13 cellular contexts compared by ENCODE assay signal in the genomic region with DNA sequence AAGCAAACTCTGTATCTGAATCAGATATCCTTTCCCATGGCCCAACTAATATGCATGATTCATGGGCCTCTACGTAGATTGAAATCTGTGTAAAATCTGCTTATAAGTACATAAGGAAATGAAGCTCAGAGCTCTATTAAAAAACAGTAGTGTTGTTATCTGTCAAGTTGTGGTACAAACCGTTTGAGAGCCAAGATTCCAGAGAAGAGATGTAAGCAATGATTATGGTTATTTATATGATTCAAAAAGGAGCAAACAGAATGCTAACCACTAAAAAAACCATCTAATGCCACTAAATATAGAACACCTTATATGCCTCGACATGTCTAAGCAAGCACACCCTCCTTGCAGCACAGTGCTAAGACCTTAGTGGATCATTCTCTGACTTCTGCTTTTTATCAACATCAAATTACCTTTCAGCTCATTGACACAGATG. TPM values are rescaled to one million over a fixed set of nuclear protein-coding genes. Genes with fewer than 3 reads are reported as not detected.
DNase-seq lines count a peak whose midpoint lies in the region; ATAC-seq, FAIRE-seq and TF ChIP-seq lines count a peak whose summit lies in the region.
"Had no signal": no experiment of that assay in that cellular context is flagged by ENCODE, and none has a peak within 500 bp of the region (broad histone marks: within the 10 kb centered on the region; RNA-seq: fewer than 3 reads in every experiment).

No MANE protein-coding gene starts in this region.

- H3K4me3 ChIP-seq in K562 (no peak overlapping the region), prostate gland (no peak overlapping the region)
- H3K4me3 ChIP-seq: A549, vagina had no signal

- no peak overlapping the region for H2AFZ ChIP-seq in K562 (ENCODE audit: low read depth, low read length)

- intact Hi-C loops in activated CD4-positive, alpha-beta T cell treated with anti-CD3 and anti-CD28 coated beads, Interleukin-2, amount 10 ng/mL, durations not matched to agents 24 days and 14 days (cut with micrococcal nuclease): loop anchor here (1.0 kb wide), 2 partner anchors 18 to 44 kb away; no protein-coding TSS in a partner anchor
- intact Hi-C loops in K562 (cut with micrococcal nuclease): no loop called here
- intact Hi-C loops in prostate gland (cut with DNase I): no loop called here

- H3K9ac ChIP-seq in K562 (ENCODE audit: insufficient read depth in 1 of 2, low read depth in 2 of 2, low read length in 2 of 2): no peak overlapping the region

- H3K27me3 Mint-ChIP-seq in activated CD4-positive, alpha-beta T cell treated with anti-CD3 and anti-CD28 coated beads, Interleukin-2, amount 10 ng/mL, durations not matched to agents 24 days and 14 days: no peaks in the 10 kb centered on the region

- no peaks in the 10 kb centered on the region for H3K79me2 ChIP-seq in K562 (ENCODE audit: control insufficient read depth, insufficient read depth, low read length)

- peaks cover 55% of the 10 kb centered on the region for H3K36me3 Mint-ChIP-seq in activated CD4-positive, alpha-beta T cell treated with anti-CD3 and anti-CD28 coated beads, Interleukin-2, amount 10 ng/mL, durations not matched to agents 24 days and 14 days (ENCODE audit: low read depth)

- CTCF ChIA-PET in K562 (lab: Yijun Ruan, JAX; ENCODE audit: low intra/inter-chr PET ratio): no interaction called here

- ATAC-seq in K562: no peak
- ATAC-seq: A549 had no signal

- no peak for TF ChIP-seq CTCF in K562 (IDR thresholded peaks at IDR 0.05 in 2 of 3, conservative IDR thresholded peaks at IDR 0.05 in 1 of 3; ENCODE audit: insufficient read depth in 2 of 3, low read depth in 1 of 3, low read length in 3 of 3)
- no peak for TF ChIP-seq CTCF in prostate gland (IDR thresholded peaks at IDR 0.05)

- in situ Hi-C loops in KBM-7 (cut with MboI; ENCODE audit: low pct_unique_long_range_greater_than_20kb, low sequenced_read_pairs) (no loop called here), K562 (cut with MboI) (no loop called here)

- H3K27me3 ChIP-seq in K562 (ENCODE audit: control insufficient read depth in 2 of 2, insufficient read depth in 2 of 2, low read length in 2 of 2) (no peaks in the 10 kb centered on the region), prostate gland (replicated peaks; ENCODE audit: insufficient read depth) (no peaks in the 10 kb centered on the region)
- H3K27me3 ChIP-seq: vagina had no signal

- DNase-seq in activated CD4-positive, alpha-beta T cell treated with anti-CD3 and anti-CD28 coated beads, Interleukin-2, amount 10 ng/mL, durations not matched to agents 24 days and 14 days: no peak
- DNase-seq in activated CD4-positive, alpha-beta T cell treated with anti-CD3 and anti-CD28 coated beads, Interleukin-2, amount 50 U/mL, for 4 hours: no peak
- DNase-seq in KBM-7 (peak; percentile 34), K562 (ENCODE audit: extremely low read depth in 1 of 4, low spot score in 3 of 4) (no peak), prostate gland (ENCODE audit: low spot score) (peak; percentile 23), NCI-H345 (lab: John Stamatoyannopoulos, UW) (no peak), kidney glomerular epithelial cell (lab: John Stamatoyannopoulos, UW) (no peak)
- no peak for DNase-seq in stimulated activated CD4-positive, alpha-beta T cell treated with anti-CD3 and anti-CD28 coated beads, Interleukin-4, amount 100 ng/mL, for 1 hour
- DNase-seq: kidney, NCI-H1417 treated with DMSO at 0.1 percent for 48 hours, occipital lobe had no signal

- no TSS peak for BruUV-seq in K562 (replicated peaks; lab: Mats Ljungman, UMichigan)

- H3K9me1 ChIP-seq in K562 (ENCODE audit: control insufficient read depth, insufficient read depth, low read length): no peaks in the 10 kb centered on the region

- H3K4me1 Mint-ChIP-seq in activated CD4-positive, alpha-beta T cell treated with anti-CD3 and anti-CD28 coated beads, Interleukin-2, amount 10 ng/mL, durations not matched to agents 24 days and 14 days: peaks cover 22% of the 10 kb centered on the region

- POLR2A ChIA-PET in K562 (lab: Yijun Ruan, JAX): interaction anchor here (0.8 kb wide), 1 partner anchor 10 kb away, joined by 3 read pairs; no protein-coding TSS in a partner anchor

- TF ChIP-seq EP300 in K562 (IDR thresholded peaks at IDR 0.05; ENCODE audit: low read length): no peak

- TF ChIP-seq RAD21 in K562 (CRISPR knock-in tag; conservative IDR thresholded peaks at IDR 0.05 in 1 of 2, IDR thresholded peaks at IDR 0.05 in 1 of 2): no peak

- peak overlapping the region; percentile 15 for H3K4me3 Mint-ChIP-seq in activated CD4-positive, alpha-beta T cell treated with anti-CD3 and anti-CD28 coated beads, Interleukin-2, amount 10 ng/mL, durations not matched to agents 24 days and 14 days

- H3K27ac ChIP-seq in K562 (ENCODE audit: extremely low read depth, low read depth, low read length) (no peak overlapping the region), prostate gland (peak overlapping the region; percentile 27 to 41)
- H3K27ac ChIP-seq: A549, vagina had no signal

- TF ChIP-seq POLR2A in K562 (conservative IDR thresholded peaks at IDR 0.05) (no peak), prostate gland (IDR thresholded peaks at IDR 0.05) (no peak)

- H3K36me3 ChIP-seq in K562 (ENCODE audit: control insufficient read depth, insufficient read depth, low read length): peaks cover 17% of the 10 kb centered on the region; the same call in 2 of the 3 replicates
- peaks cover 0 to 2% of the 10 kb centered on the region in 2 donors for H3K36me3 ChIP-seq in prostate gland

- H4K20me1 ChIP-seq in K562 (replicated peaks; ENCODE audit: control insufficient read depth, insufficient read depth, low read length): no peaks in the 10 kb centered on the region

- WGBS in K562 (ENCODE audit: insufficient coverage, low coverage, missing lambda C conversion rate): 35% methylated on average over 3 of the region's 3 CpGs
- WGBS in prostate gland: 12% methylated on average over 3 of the region's 3 CpGs

- H3K9me3 ChIP-seq in K562 (replicated peaks; ENCODE audit: control insufficient read depth, insufficient read depth, low read depth, low read length) (no peaks in the 10 kb centered on the region), prostate gland (no peaks in the 10 kb centered on the region)
- H3K9me3 ChIP-seq: A549, vagina had no signal

- FAIRE-seq in K562 (lab: Jason Lieb, UNC): no peak
- FAIRE-seq: A549, kidney had no signal

- H3K4me2 ChIP-seq in K562 (ENCODE audit: insufficient read depth, low read length): no peak overlapping the region
- H3K4me2 ChIP-seq: A549 had no signal

- no peaks in the 10 kb centered on the region for H3K4me1 ChIP-seq in K562 (replicated peaks in 1 of 2; ENCODE audit: control insufficient read depth in 2 of 2, insufficient read depth in 2 of 2, low read length in 2 of 2)
- no peaks in the 10 kb centered on the region for H3K4me1 ChIP-seq in prostate gland (replicated peaks)
- H3K4me1 ChIP-seq: vagina had no signal

- H3K9me3 Mint-ChIP-seq in activated CD4-positive, alpha-beta T cell treated with anti-CD3 and anti-CD28 coated beads, Interleukin-2, amount 10 ng/mL, durations not matched to agents 24 days and 14 days: no peaks in the 10 kb centered on the region

- peak overlapping the region; percentile 90 for H3K27ac Mint-ChIP-seq in activated CD4-positive, alpha-beta T cell treated with anti-CD3 and anti-CD28 coated beads, Interleukin-2, amount 10 ng/mL, durations not matched to agents 24 days and 14 days

RNA-seq across cellular contexts. Expression of a gene that starts 26.6 kb away (rescaled TPM):
- 22.6 and 23.3 TPM in 2 replicates for total RNA-seq in activated CD4-positive, alpha-beta T cell treated with anti-CD3 and anti-CD28 coated beads, Interleukin-2, amount 10 ng/mL, durations not matched to agents 24 days and 14 days
- 24.7 and 30.0 TPM in 2 replicates for total RNA-seq in K562 (2011; cell fraction: chromatin; rRNA removed; ENCODE audit: low replicate concordance)
- total RNA-seq in K562 (2011; cell fraction: nucleolus; rRNA removed): 21.5 and 24.6 TPM in 2 replicates
- total RNA-seq in K562 (2011; cell fraction: nucleoplasm; rRNA removed): 18.0 and 21.1 TPM in 2 replicates
- total RNA-seq in K562 (2014; rRNA removed): 27.8 and 30.9 TPM in 2 replicates
- 31.7 and 34.5 TPM in 2 replicates for total RNA-seq in K562 (2014; rRNA removed; fragmentation: Illumina TruSeq; extraction: Trizol)
- 32.6 and 33.8 TPM in 2 replicates for total RNA-seq in K562 (2015; rRNA removed; fragmentation: Illumina TruSeq; extraction: Trizol)
- 26.3 and 26.9 TPM in 2 replicates for total RNA-seq in K562 (2021)
- 30.3 and 39.4 TPM in 2 replicates for polyA plus RNA-seq in K562 (2011; rRNA removed)
- 23.7 and 30.8 TPM in 2 replicates for polyA plus RNA-seq in K562 (2011; cell fraction: cytosol; rRNA removed)
- 17.3 and 18.1 TPM in 2 replicates for polyA plus RNA-seq in K562 (2011; cell fraction: nucleus; rRNA removed)
- polyA plus RNA-seq in K562 (2012): 25.0 and 27.7 TPM in 2 replicates
- 48.6 and 58.6 TPM in 2 replicates for polyA plus RNA-seq in K562 (2014; fragmentation: Illumina TruSeq; extraction: Trizol)
- polyA plus RNA-seq in K562 (2014; fragmentation: Nextera tagmentation; extraction: Ambion mirVana): 10 to 100 TPM; 33.5 to 38.6 TPM
- polyA plus RNA-seq in K562 (2014; rRNA removed): 35.5 and 36.3 TPM in 2 replicates
- 28.2 and 32.6 TPM in 2 replicates for polyA minus RNA-seq in K562 (2011; rRNA and poly(A)+ RNA removed)
- 9.7 and 14.4 TPM in 2 replicates for polyA minus RNA-seq in K562 (2011; cell fraction: cytosol; rRNA and poly(A)+ RNA removed)
- 10.1 and 11.6 TPM in 2 replicates for polyA minus RNA-seq in K562 (2011; cell fraction: nucleus; rRNA and poly(A)+ RNA removed)
- total RNA-seq in prostate gland: 10 to 100 TPM; 17.5 to 20.9 TPM

RNA-seq across cellular contexts. Expression of a gene that starts 35.2 kb away (rescaled TPM):
- 1.0 and 1.3 TPM in 2 replicates for total RNA-seq in activated CD4-positive, alpha-beta T cell treated with anti-CD3 and anti-CD28 coated beads, Interleukin-2, amount 10 ng/mL, durations not matched to agents 24 days and 14 days
- 0.30 and 0.76 TPM in 2 replicates for total RNA-seq in K562 (2011; cell fraction: chromatin; rRNA removed; ENCODE audit: low replicate concordance)
- total RNA-seq in K562 (2011; cell fraction: nucleolus; rRNA removed): 0.33 TPM in 1 of 2 replicates, not detected in the other
- 0.81 and 2.3 TPM in 2 replicates for total RNA-seq in K562 (2011; cell fraction: nucleoplasm; rRNA removed)
- total RNA-seq in K562 (2014; rRNA removed): 0.98 and 1.4 TPM in 2 replicates
- total RNA-seq in K562 (2014; rRNA removed; fragmentation: Illumina TruSeq; extraction: Trizol): 0.84 and 1.3 TPM in 2 replicates
- total RNA-seq in K562 (2015; rRNA removed; fragmentation: Illumina TruSeq; extraction: Trizol): 0.72 and 1.1 TPM in 2 replicates
- total RNA-seq in K562 (2021): 0.60 and 0.98 TPM in 2 replicates
- 2.7 and 3.2 TPM in 2 replicates for polyA plus RNA-seq in K562 (2011; rRNA removed)
- 1.2 and 2.3 TPM in 2 replicates for polyA plus RNA-seq in K562 (2011; cell fraction: cytosol; rRNA removed)
- polyA plus RNA-seq in K562 (2011; cell fraction: nucleus; rRNA removed): 0.78 and 0.87 TPM in 2 replicates
- polyA plus RNA-seq in K562 (2012): 0.77 and 1.2 TPM in 2 replicates
- polyA plus RNA-seq in K562 (2014; fragmentation: Illumina TruSeq; extraction: Trizol): 0.86 and 0.98 TPM in 2 replicates
- under 1 TPM; 0.21 to 0.27 TPM for polyA plus RNA-seq in K562 (2014; fragmentation: Nextera tagmentation; extraction: Ambion mirVana)
- polyA plus RNA-seq in K562 (2014; rRNA removed): 0.93 and 1.1 TPM in 2 replicates
- 2.9 and 3.4 TPM in 2 replicates for polyA minus RNA-seq in K562 (2011; rRNA and poly(A)+ RNA removed)
- polyA minus RNA-seq in K562 (2011; cell fraction: cytosol; rRNA and poly(A)+ RNA removed): 1.7 TPM in 1 of 2 replicates, not detected in the other
- 0.54 and 1.3 TPM in 2 replicates for polyA minus RNA-seq in K562 (2011; cell fraction: nucleus; rRNA and poly(A)+ RNA removed)
- 1 to 10 TPM in 1 of 2 donors, under 1 TPM in 1; 0.91 to 3.5 TPM for total RNA-seq in prostate gland
- total RNA-seq: vagina had no signal

RNA-seq across cellular contexts. Expression of a gene that starts 44.7 kb away (rescaled TPM):
- total RNA-seq in activated CD4-positive, alpha-beta T cell treated with anti-CD3 and anti-CD28 coated beads, Interleukin-2, amount 10 ng/mL, durations not matched to agents 24 days and 14 days: 13.7 and 14.1 TPM in 2 replicates
- total RNA-seq in K562 (2011; cell fraction: chromatin; rRNA removed; ENCODE audit: low replicate concordance): 11.0 and 15.9 TPM in 2 replicates
- 4.2 and 5.0 TPM in 2 replicates for total RNA-seq in K562 (2011; cell fraction: nucleolus; rRNA removed)
- 7.9 and 12.4 TPM in 2 replicates for total RNA-seq in K562 (2011; cell fraction: nucleoplasm; rRNA removed)
- total RNA-seq in K562 (2014; rRNA removed): 10.9 and 12.7 TPM in 2 replicates
- total RNA-seq in K562 (2014; rRNA removed; fragmentation: Illumina TruSeq; extraction: Trizol): 15.0 and 15.3 TPM in 2 replicates
- 15.3 and 15.9 TPM in 2 replicates for total RNA-seq in K562 (2015; rRNA removed; fragmentation: Illumina TruSeq; extraction: Trizol)
- total RNA-seq in K562 (2021): 10.8 and 12.3 TPM in 2 replicates
- 5.2 and 6.4 TPM in 2 replicates for polyA plus RNA-seq in K562 (2011; rRNA removed)
- polyA plus RNA-seq in K562 (2011; cell fraction: cytosol; rRNA removed): 1.9 and 5.3 TPM in 2 replicates
- 5.3 and 8.9 TPM in 2 replicates for polyA plus RNA-seq in K562 (2011; cell fraction: nucleus; rRNA removed)
- 13.2 and 19.1 TPM in 2 replicates for polyA plus RNA-seq in K562 (2012)
- polyA plus RNA-seq in K562 (2014; fragmentation: Illumina TruSeq; extraction: Trizol): 12.8 and 14.7 TPM in 2 replicates
- 1 to 10 TPM; 6.9 to 8.4 TPM for polyA plus RNA-seq in K562 (2014; fragmentation: Nextera tagmentation; extraction: Ambion mirVana)
- 8.5 and 9.1 TPM in 2 replicates for polyA plus RNA-seq in K562 (2014; rRNA removed)
- 4.6 and 9.1 TPM in 2 replicates for polyA minus RNA-seq in K562 (2011; rRNA and poly(A)+ RNA removed)
- polyA minus RNA-seq in K562 (2011; cell fraction: cytosol; rRNA and poly(A)+ RNA removed): 2.8 and 5.1 TPM in 2 replicates
- polyA minus RNA-seq in K562 (2011; cell fraction: nucleus; rRNA and poly(A)+ RNA removed): 2.2 and 5.2 TPM in 2 replicates
- total RNA-seq in prostate gland: 10 to 100 TPM; 18.3 to 39.6 TPM

Comparison
In these comparisons a context has a peak if more than half of its experiments do, and no peak if none do; other contexts are left out.
1. DNase-seq: peak in KBM-7 (single experiment) and prostate gland (single experiment); none in activated CD4-positive, alpha-beta T cell treated with anti-CD3 and anti-CD28 coated beads, Interleukin-2, amount 10 ng/mL, durations not matched to agents 24 days and 14 days (single experiment), activated CD4-positive, alpha-beta T cell treated with anti-CD3 and anti-CD28 coated beads, Interleukin-2, amount 50 U/mL, for 4 hours (0 of 2), K562 (0 of 4), NCI-H345 (single experiment), kidney glomerular epithelial cell (single experiment) and stimulated activated CD4-positive, alpha-beta T cell treated with anti-CD3 and anti-CD28 coated beads, Interleukin-4, amount 100 ng/mL, for 1 hour (single experiment).